ENCODE assay signal across 12 cellular contexts in the genomic region with DNA sequence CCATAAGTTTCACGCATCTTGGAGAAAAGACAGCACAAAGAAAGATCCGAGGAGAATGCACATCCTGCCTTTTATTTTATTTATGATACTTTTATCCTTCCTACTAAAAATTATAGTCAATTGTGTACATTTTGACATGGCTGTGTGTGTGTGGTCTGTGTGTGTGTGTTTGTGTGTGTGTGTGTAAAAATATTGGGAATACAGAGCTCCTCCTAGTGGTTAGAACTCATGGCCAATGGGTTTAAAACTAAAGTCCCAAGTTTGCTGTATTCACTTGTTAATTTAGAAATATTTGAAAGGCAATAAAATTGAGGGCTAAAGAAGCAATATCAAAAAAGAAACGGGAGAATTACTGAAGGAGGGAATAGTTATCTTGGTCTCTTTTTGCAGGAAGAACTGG. TPM values are rescaled to one million over a fixed set of nuclear protein-coding genes. Genes with fewer than 3 reads are reported as not detected.
A peak's percentile ranks its signal among the peaks of the same experiment; 100 is the strongest.
DNase-seq lines count a peak whose midpoint lies in the region; ATAC-seq, FAIRE-seq and TF ChIP-seq lines count a peak whose summit lies in the region.
"Had no signal": no experiment of that assay in that cellular context is flagged by ENCODE, and none has a peak within 500 bp of the region (broad histone marks: within the 10 kb centered on the region; RNA-seq: fewer than 3 reads in every experiment).

No MANE protein-coding gene starts in this region.

- H3K36me3 Mint-ChIP-seq in naive thymus-derived CD8-positive, alpha-beta T cell = no peaks in the 10 kb centered on the region

- H3K27me3 Mint-ChIP-seq in naive thymus-derived CD8-positive, alpha-beta T cell = peaks cover 12 to 35% (median 18%) of the 10 kb centered on the region in 5 donors

- DNase-seq in D721Med (ENCODE audit: insufficient read length, low spot score) (no peak), HT1080 (ENCODE audit: low read depth) (peak; percentile 5), astrocyte of the hippocampus (ENCODE audit: low read depth, low spot score) (peak; percentile 7), lung microvascular endothelial cell (ENCODE audit: low read depth in 2 of 2) (peak; percentile 2 to 7), inferior parietal cortex (ENCODE audit: extremely low spot score) (no peak), DMS114 treated with DMSO at 0.1 percent for 48 hours (lab: John Stamatoyannopoulos, UW; ENCODE audit: unreplicated experiment) (no peak)
- no peak for DNase-seq in naive thymus-derived CD8-positive, alpha-beta T cell
- DNase-seq in activated effector memory CD4-positive, alpha-beta T cell treated with Interleukin-2 at 50 U/mL for 16 hours = no peak
- DNase-seq: adrenal gland, stomach had no signal

- H3K4me3 Mint-ChIP-seq in naive thymus-derived CD8-positive, alpha-beta T cell = no peak overlapping the region

- H3K9me3 Mint-ChIP-seq in naive thymus-derived CD8-positive, alpha-beta T cell = peaks cover 0 to 1% (median 0%) of the 10 kb centered on the region in 9 donors

- FAIRE-seq in D721Med (lab: Jason Lieb, UNC) = no peak
- FAIRE-seq: GM12892, TTC549 had no signal

- POLR2A ChIA-PET in naive thymus-derived CD8-positive, alpha-beta T cell (lab: Charles Lee) = no interaction called here

- H3K27ac Mint-ChIP-seq in naive thymus-derived CD8-positive, alpha-beta T cell = no peak overlapping the region

- peak; percentile 46 for TF ChIP-seq CTCF in D721Med (IDR thresholded peaks at IDR 0.05; ENCODE audit: insufficient read depth, missing control alignments)

- H3K4me1 Mint-ChIP-seq in naive thymus-derived CD8-positive, alpha-beta T cell = no peaks in the 10 kb centered on the region

- ATAC-seq in naive thymus-derived CD8-positive, alpha-beta T cell = no peak

RNA-seq across cellular contexts. Expression of a gene that starts 47.5 kb away (rescaled TPM):
- total RNA-seq in HT1080 (2014; rRNA removed; shearing (Covaris generic)) = 0.47 and 0.58 TPM in 2 replicates
- 1.4 and 1.8 TPM in 2 replicates for polyA plus RNA-seq in HT1080 (2015; cell fraction: cytosol; rRNA removed)
- 2.4 and 3.7 TPM in 2 replicates for polyA plus RNA-seq in HT1080 (2015; cell fraction: nucleus; rRNA removed)
- total RNA-seq in lung microvascular endothelial cell = not detected in 2 replicates
- not detected for total RNA-seq in naive thymus-derived CD8-positive, alpha-beta T cell
- not detected for polyA plus RNA-seq in naive thymus-derived CD8-positive, alpha-beta T cell
- polyA plus RNA-seq: adrenal gland had no signal

Comparison
In these comparisons a context has a peak if more than half of its experiments do, and no peak if none do; other contexts are left out.
1. DNase-seq: peak in HT1080 (single experiment), astrocyte of the hippocampus (single experiment) and lung microvascular endothelial cell (2 of 2); none in D721Med (single experiment), naive thymus-derived CD8-positive, alpha-beta T cell (0 of 10), inferior parietal cortex (single experiment), activated effector memory CD4-positive, alpha-beta T cell treated with Interleukin-2 at 50 U/mL for 16 hours (single experiment) and DMS114 treated with DMSO at 0.1 percent for 48 hours (single experiment).